In the genomic region with DNA sequence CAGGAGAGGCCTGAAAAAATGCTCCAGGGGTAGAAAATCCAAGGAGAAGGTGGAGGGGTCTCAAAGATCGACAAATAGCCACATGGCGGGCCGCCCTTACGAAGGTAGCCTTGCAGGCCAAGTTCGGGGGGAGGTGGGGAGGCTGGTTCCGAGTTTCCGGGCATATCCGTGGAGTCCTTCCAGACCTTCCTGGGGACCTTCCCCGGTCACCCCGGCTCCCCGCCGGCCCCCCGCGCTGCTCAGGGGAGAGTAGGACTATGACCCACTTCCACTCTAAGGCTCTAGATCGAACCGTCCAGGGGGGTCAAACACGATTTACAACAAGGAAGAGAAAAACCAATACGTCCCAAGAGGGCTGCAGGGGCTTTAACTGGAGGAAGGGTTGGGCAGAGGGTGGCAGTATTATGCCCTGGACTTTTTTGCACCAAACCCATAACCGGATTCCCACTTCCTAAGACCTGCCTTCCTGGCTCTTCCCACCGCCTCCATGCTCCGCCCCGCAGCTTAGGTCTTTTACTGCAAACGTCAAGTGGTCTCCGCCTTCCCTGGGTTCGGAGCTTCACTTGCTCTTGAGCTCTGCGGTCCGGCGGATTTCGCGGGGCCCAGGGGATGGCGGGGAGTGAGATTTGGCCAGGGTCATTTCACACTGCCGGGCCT, we compare ENCODE assay signal across 8 cellular contexts. TPM values are rescaled to one million over a fixed set of nuclear protein-coding genes. Genes with fewer than 3 reads are reported as not detected.
A peak's percentile ranks its signal among the peaks of the same experiment; 100 is the strongest.
DNase-seq lines count a peak whose midpoint lies in the region; ATAC-seq and TF ChIP-seq lines count a peak whose summit lies in the region.

No MANE protein-coding gene starts in this region.

- no peaks in the 10 kb centered on the region for H3K4me1 ChIP-seq in GM23248 (ENCODE audit: insufficient read depth)
- H3K4me1 ChIP-seq in smooth muscle cell (ENCODE audit: low read depth), result no peaks in the 10 kb centered on the region

- H3K9ac ChIP-seq in GM23248 (peak overlapping the region; percentile 28), smooth muscle cell (ENCODE audit: low read depth) (no peak overlapping the region)

- H3K79me2 ChIP-seq in GM23248 (ENCODE audit: insufficient read depth) (no peaks in the 10 kb centered on the region), smooth muscle cell (ENCODE audit: low read depth) (peaks cover 6% of the 10 kb centered on the region)

- H3K4me2 ChIP-seq in GM23248 (ENCODE audit: unreplicated experiment) (peak overlapping the region; percentile 90), smooth muscle cell (peak overlapping the region; percentile 99)

- WGBS in GM23248 (ENCODE audit: low coverage in 1 of 2, low lambda C conversion rate in 2 of 2, missing lambda C conversion rate in 2 of 2), 2 experiments, result 15% methylated on average over 32 of the region's 32 CpGs
- 16% methylated on average over 31 of the region's 32 CpGs for WGBS in smooth muscle cell (ENCODE audit: low lambda C conversion rate)

- H3K27me3 Mint-ChIP-seq in brain, result peaks cover 8% of the 10 kb centered on the region

- DNase-seq in C1 segment of cervical spinal cord (lab: John Stamatoyannopoulos, UW) (peak in 10 of 14 donors; percentile 16 to 71 (median 52)), GM23248 (peak; percentile 73), NCI-H2227 treated with DMSO at 0.1 percent for 48 hours (lab: John Stamatoyannopoulos, UW) (peak; percentile 83), iPS-NIHi7 (ENCODE audit: extremely low spot score) (peak; percentile 81), smooth muscle cell (lab: John Stamatoyannopoulos, UW; ENCODE audit: unreplicated experiment) (no peak), superior temporal gyrus (ENCODE audit: extremely low spot score) (no peak)

- no peaks in the 10 kb centered on the region for H3K9me2 ChIP-seq in GM23248 (ENCODE audit: insufficient read depth)

- peak overlapping the region; percentile 80 to 88 (median 87) for H3K4me3 Mint-ChIP-seq in brain

- H4K20me1 ChIP-seq in GM23248 (ENCODE audit: insufficient read depth), result no peaks in the 10 kb centered on the region
- no peaks in the 10 kb centered on the region for H4K20me1 ChIP-seq in smooth muscle cell (ENCODE audit: low read depth)

- peak overlapping the region in 3 of 5 experiments; percentile 25 to 56 (median 54) for H3K27ac Mint-ChIP-seq in brain

- no peaks in the 10 kb centered on the region for H3K36me3 Mint-ChIP-seq in brain

- H2AFZ ChIP-seq in GM23248 (peak overlapping the region; percentile 90), smooth muscle cell (ENCODE audit: low read depth) (peak overlapping the region; percentile 98)

- H3K4me3 ChIP-seq in GM23248, result peak overlapping the region; percentile 77
- peak overlapping the region; percentile 85 for H3K4me3 ChIP-seq in smooth muscle cell

- no peaks in the 10 kb centered on the region for H3K36me3 ChIP-seq in GM23248 (ENCODE audit: low read depth)
- no peaks in the 10 kb centered on the region for H3K36me3 ChIP-seq in smooth muscle cell (ENCODE audit: low read depth)

- H3K9me3 Mint-ChIP-seq in brain, result peaks cover 0 to 15% (median 4%) of the 10 kb centered on the region in 5 experiments

- H3K27ac ChIP-seq in GM23248, result no peak overlapping the region
- H3K27ac ChIP-seq in smooth muscle cell (ENCODE audit: low read depth), result no peak overlapping the region

- no peak for ATAC-seq in GM18520 (IDR thresholded peaks at IDR 0.05; ENCODE audit: unreplicated experiment)

- H3K9me3 ChIP-seq in GM23248 (ENCODE audit: low read depth), result no peaks in the 10 kb centered on the region
- H3K9me3 ChIP-seq in smooth muscle cell (replicated peaks; ENCODE audit: low read depth), result no peaks in the 10 kb centered on the region

- H3K4me1 Mint-ChIP-seq in brain, result peaks cover 24% of the 10 kb centered on the region

- TF ChIP-seq CTCF in brain (conservative IDR thresholded peaks at IDR 0.05) (peak in 1 of 2 experiments; percentile 22), smooth muscle cell (IDR thresholded peaks at IDR 0.05; ENCODE audit: borderline replicate concordance, insufficient read depth, poor library complexity, severe bottlenecking) (no peak)

- in situ Hi-C loops in GM23248 (cut with MboI), result loop anchor here (25.0 kb wide), 1 partner anchor 233 kb away; no protein-coding TSS in a partner anchor

- H3F3A ChIP-seq in GM23248 (ENCODE audit: insufficient read depth) (no peaks in the 10 kb centered on the region), smooth muscle cell (ENCODE audit: low read depth) (no peaks in the 10 kb centered on the region)

- peaks cover 9% of the 10 kb centered on the region; the same call in 1 of the 2 replicates for H3K27me3 ChIP-seq in GM23248 (replicated peaks; ENCODE audit: insufficient read depth)
- peaks cover 39% of the 10 kb centered on the region for H3K27me3 ChIP-seq in smooth muscle cell (ENCODE audit: low read depth)

RNA-seq across cellular contexts. Expression of gene LYPD6, which starts 0.8 kb away (rescaled TPM):
- 3.9 TPM in 2 replicates for total RNA-seq in GM23248 (2014; rRNA removed; shearing (Covaris generic))
- polyA plus RNA-seq in GM23248 (2016; fragmentation: Nextera tagmentation; extraction: Ambion mirVana), result 2.3 and 2.6 TPM in 2 replicates
- 2.7 TPM for polyA plus RNA-seq in brain (ENCODE audit: insufficient read depth, low read depth, low replicate concordance)
- total RNA-seq in smooth muscle cell, result 9.3 and 9.8 TPM in 2 replicates
- polyA plus RNA-seq in smooth muscle cell, result 1.6 and 9.4 TPM in 2 replicates

Comparison
In these comparisons a context has a peak if more than half of its experiments do, and no peak if none do; other contexts are left out.
1. DNase-seq: peak in C1 segment of cervical spinal cord (10 of 14), GM23248 (single experiment), NCI-H2227 treated with DMSO at 0.1 percent for 48 hours (single experiment) and iPS-NIHi7 (single experiment); none in smooth muscle cell (single experiment) and superior temporal gyrus (single experiment).